10 cellular contexts compared by ENCODE assay signal in the genomic region with DNA sequence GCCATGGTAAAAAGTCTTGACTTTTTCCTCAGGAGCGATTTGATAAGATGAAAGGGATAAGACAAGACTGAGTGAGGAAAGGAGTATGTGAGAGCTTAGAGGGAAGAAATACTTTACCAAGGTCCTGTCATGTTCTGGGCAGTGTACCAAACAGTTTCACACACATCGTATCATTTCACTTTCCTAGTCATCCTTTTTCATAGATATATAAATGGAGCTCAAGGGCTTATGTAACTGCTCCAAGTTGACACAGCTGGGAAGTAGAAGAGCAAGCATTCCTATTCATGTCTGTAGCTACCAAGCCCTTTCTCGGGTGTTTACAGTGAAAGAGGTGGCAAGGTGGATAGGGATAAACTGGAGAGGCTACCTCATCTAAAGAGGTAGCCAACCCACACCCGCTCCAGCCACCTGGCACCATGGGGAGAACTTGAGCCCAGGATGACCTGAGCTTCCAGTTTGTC. TPM values are rescaled to one million over a fixed set of nuclear protein-coding genes. Genes with fewer than 3 reads are reported as not detected.
A peak's percentile ranks its signal among the peaks of the same experiment; 100 is the strongest.
DNase-seq lines count a peak whose midpoint lies in the region; ATAC-seq and TF ChIP-seq lines count a peak whose summit lies in the region.
"Had no signal": no experiment of that assay in that cellular context is flagged by ENCODE, and none has a peak within 500 bp of the region (broad histone marks: within the 10 kb centered on the region; RNA-seq: fewer than 3 reads in every experiment).

No MANE protein-coding gene starts in this region.

- no peaks in the 10 kb centered on the region for H4K20me1 ChIP-seq in fibroblast of lung (ENCODE audit: control insufficient read depth, extremely low read depth, insufficient read depth, low read length)

- H2BK5ac ChIP-seq in mesendoderm (ENCODE audit: low read length): no peak overlapping the region

- no peak overlapping the region for H4K8ac ChIP-seq in mesendoderm (ENCODE audit: low read depth, low read length)

- H3K79me2 ChIP-seq in fibroblast of lung (ENCODE audit: control insufficient read depth, insufficient read depth, low read length) (peaks cover 2% of the 10 kb centered on the region), mesendoderm (ENCODE audit: control insufficient read depth, insufficient read depth, low read length) (peaks cover 5% of the 10 kb centered on the region)

- no peak overlapping the region for H3K56ac ChIP-seq in mesendoderm (ENCODE audit: low read length)

- H3K4me2 ChIP-seq in fibroblast of lung (ENCODE audit: extremely low read depth, insufficient read depth, low read length) (no peak overlapping the region), mesendoderm (ENCODE audit: low read length) (no peak overlapping the region)

- TF ChIP-seq CTCF in fibroblast of lung (conservative IDR thresholded peaks at IDR 0.05 in 1 of 2, IDR thresholded peaks at IDR 0.05 in 1 of 2; ENCODE audit: low read depth in 1 of 2, low read length in 2 of 2) (no peak), prostate gland (IDR thresholded peaks at IDR 0.05) (no peak)

- H3K36me3 ChIP-seq in fibroblast of lung (ENCODE audit: control insufficient read depth, insufficient read depth, low read length): no peaks in the 10 kb centered on the region
- H3K36me3 ChIP-seq in prostate gland: no peaks in the 10 kb centered on the region
- H3K36me3 ChIP-seq in mesendoderm (ENCODE audit: control insufficient read depth, insufficient read depth, low read length): peaks cover 4% of the 10 kb centered on the region

- H3K79me1 ChIP-seq in mesendoderm (ENCODE audit: low read length): peaks cover 4% of the 10 kb centered on the region

- 31% methylated on average over 4 of the region's 4 CpGs for WGBS in prostate gland
- WGBS in mesendoderm (ENCODE audit: extremely low coverage, insufficient coverage, low lambda C conversion rate): no CpG with 5 or more reads among the region's 4 CpGs

- H4K5ac ChIP-seq in mesendoderm (ENCODE audit: low read length): no peak overlapping the region

- H2AK5ac ChIP-seq in mesendoderm (ENCODE audit: low read length): no peak overlapping the region

- no peak overlapping the region for H2BK15ac ChIP-seq in mesendoderm (replicated peaks; ENCODE audit: low read depth)

- no peak overlapping the region for H2AFZ ChIP-seq in fibroblast of lung (ENCODE audit: low read length)

- no peak overlapping the region for H3K23ac ChIP-seq in mesendoderm (ENCODE audit: low read length)

- DNase-seq in GM04503 (ENCODE audit: low read depth): peak; percentile 70
- peak; percentile 28 for DNase-seq in RPMI7951 (ENCODE audit: low read depth)
- DNase-seq in fibroblast of lung (ENCODE audit: low read depth in 2 of 2): peak; percentile 88 to 92
- peak; percentile 35 for DNase-seq in prostate gland (ENCODE audit: low spot score)
- no peak for DNase-seq in mesendoderm
- DNase-seq in NCI-H2171 treated with DMSO at 0.1 percent for 48 hours (lab: John Stamatoyannopoulos, UW): no peak
- no peak for DNase-seq in medulla oblongata (ENCODE audit: extremely low spot score)
- DNase-seq: activated T-cell treated with anti-CD3 and anti-CD28 coated beads, Interleukin-2, amount 50 U/mL, for 1 hour; RPMI8226 had no signal

- H3K18ac ChIP-seq in mesendoderm (ENCODE audit: low read length): no peak overlapping the region

- no peak overlapping the region for H3K4ac ChIP-seq in mesendoderm (ENCODE audit: low read depth, low read length)

- H3K4me1 ChIP-seq in fibroblast of lung (ENCODE audit: control insufficient read depth, extremely low read depth, insufficient read depth, low read length) (no peaks in the 10 kb centered on the region), prostate gland (replicated peaks) (no peaks in the 10 kb centered on the region), mesendoderm (ENCODE audit: control insufficient read depth, low read depth, low read length) (no peaks in the 10 kb centered on the region)

- H3K9me3 ChIP-seq in fibroblast of lung (ENCODE audit: control insufficient read depth, insufficient read depth, low read depth, low read length) (no peaks in the 10 kb centered on the region), prostate gland (no peaks in the 10 kb centered on the region)

- H3K4me3 ChIP-seq in fibroblast of lung (replicated peaks in 1 of 4; ENCODE audit: control extremely low read depth in 1 of 4, insufficient read depth in 1 of 4, low read depth in 3 of 4, low read length in 4 of 4) (no peak overlapping the region), prostate gland (no peak overlapping the region), mesendoderm (ENCODE audit: low read length) (no peak overlapping the region)

- intact Hi-C loops in prostate gland (cut with DNase I): no loop called here

- no peak overlapping the region for H2BK120ac ChIP-seq in mesendoderm (ENCODE audit: low read depth, low read length)

- no peak for ATAC-seq in GM19397 (IDR thresholded peaks at IDR 0.05; ENCODE audit: unreplicated experiment)

- H3K9ac ChIP-seq in fibroblast of lung (ENCODE audit: insufficient read depth, low read length) (no peak overlapping the region), mesendoderm (ENCODE audit: low read length) (no peak overlapping the region)

- H3K27me3 ChIP-seq in fibroblast of lung (ENCODE audit: control insufficient read depth, insufficient read depth, low read length) (no peaks in the 10 kb centered on the region), prostate gland (replicated peaks; ENCODE audit: insufficient read depth) (no peaks in the 10 kb centered on the region), mesendoderm (ENCODE audit: insufficient read depth, low read length, poor library complexity) (no peaks in the 10 kb centered on the region)

- H3K27ac ChIP-seq in fibroblast of lung (ENCODE audit: insufficient read depth, low read length) (no peak overlapping the region), prostate gland (no peak overlapping the region), mesendoderm (ENCODE audit: low read depth, low read length) (no peak overlapping the region)

- TF ChIP-seq POLR2A in prostate gland (IDR thresholded peaks at IDR 0.05): no peak

RNA-seq across cellular contexts. Expression of a gene that starts 57.4 kb away (rescaled TPM):
- total RNA-seq in RPMI7951 (2014; rRNA removed; shearing (Covaris generic)): 11.3 and 20.8 TPM in 2 replicates
- total RNA-seq in fibroblast of lung (11.6 and 16.5 TPM in 2 replicates), prostate gland (10 to 100 TPM; 16.6 to 49.1 TPM)
- 17.4 and 23.2 TPM in 2 replicates for polyA plus RNA-seq in fibroblast of lung
- 27.1 and 35.0 TPM in 2 replicates for polyA plus RNA-seq in fibroblast of lung (2012)
- 0.86 and 12.4 TPM in 2 replicates for polyA minus RNA-seq in fibroblast of lung (ENCODE audit: low replicate concordance)
- polyA plus RNA-seq in mesendoderm (2013, experiment 1 of 2): 28.8 TPM
- polyA plus RNA-seq in mesendoderm (2013, experiment 2 of 2): 27.1 TPM

Comparison
In these comparisons a context has a peak if more than half of its experiments do, and no peak if none do; other contexts are left out.
1. DNase-seq: peak in GM04503 (single experiment), RPMI7951 (single experiment), fibroblast of lung (2 of 2) and prostate gland (single experiment); none in mesendoderm (single experiment), NCI-H2171 treated with DMSO at 0.1 percent for 48 hours (single experiment) and medulla oblongata (single experiment).